ENCODE assay signal across 1 cellular context in the genomic region with DNA sequence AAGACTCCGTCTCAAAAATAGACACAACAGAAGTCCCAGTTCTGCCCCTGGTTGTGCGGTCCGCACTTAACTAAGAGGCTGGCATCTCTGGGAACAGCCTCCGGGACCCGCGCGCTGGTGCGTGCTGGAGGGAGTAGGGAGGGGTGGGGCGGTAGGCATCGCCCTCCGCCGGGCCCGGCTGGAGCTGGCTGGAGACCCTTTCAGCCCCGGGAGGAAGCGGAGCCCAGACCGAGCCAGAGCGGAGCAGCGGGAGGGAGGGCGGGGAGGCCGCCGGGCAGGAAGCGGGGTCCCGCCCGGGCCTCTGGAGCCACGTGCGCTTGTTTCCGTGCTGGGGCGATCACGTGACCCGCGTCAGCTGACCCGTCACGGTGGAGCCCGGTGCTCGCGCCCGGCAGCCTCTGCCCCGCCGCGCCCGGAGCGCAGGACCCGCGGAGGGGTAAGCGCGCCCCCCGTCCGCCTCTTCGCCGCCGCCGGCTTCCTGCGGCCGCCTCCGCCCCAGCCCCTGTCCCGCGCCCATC.
TF ChIP-seq lines count a peak whose summit lies in the region.

TSS of gene WDR81 (plus strand) at position 354 of the 518 bp plus-strand sequence. CDS start 256 bp downstream, outside the sequence.

TF ChIP-seq in HepG2, 621 proteins besides CTCF, POLR2A, EP300 and RAD21 (continued from another document and continues in another):
- TF ChIP-seq, protein P1, sequence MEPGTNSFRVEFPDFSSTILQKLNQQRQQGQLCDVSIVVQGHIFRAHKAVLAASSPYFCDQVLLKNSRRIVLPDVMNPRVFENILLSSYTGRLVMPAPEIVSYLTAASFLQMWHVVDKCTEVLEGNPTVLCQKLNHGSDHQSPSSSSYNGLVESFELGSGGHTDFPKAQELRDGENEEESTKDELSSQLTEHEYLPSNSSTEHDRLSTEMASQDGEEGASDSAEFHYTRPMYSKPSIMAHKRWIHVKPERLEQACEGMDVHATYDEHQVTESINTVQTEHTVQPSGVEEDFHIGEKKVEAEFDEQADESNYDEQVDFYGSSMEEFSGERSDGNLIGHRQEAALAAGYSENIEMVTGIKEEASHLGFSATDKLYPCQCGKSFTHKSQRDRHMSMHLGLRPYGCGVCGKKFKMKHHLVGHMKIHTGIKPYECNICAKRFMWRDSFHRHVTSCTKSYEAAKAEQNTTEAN (CRISPR knock-in tag; conservative IDR thresholded peaks at IDR 0.05) = 0 out of 2 replicates have a peak, but pooled peaks have one; percentile 32
- TF ChIP-seq ZFP36L2 (CRISPR knock-in tag; IDR thresholded peaks at IDR 0.05) (0 out of 2 replicates have a peak, but pooled peaks have one; percentile 37), ARNT2 (CRISPR knock-in tag; IDR thresholded peaks at IDR 0.05; ENCODE audit: low read depth) (peak; percentile 79), ZNF224 (CRISPR knock-in tag; IDR thresholded peaks at IDR 0.05) (no peak), ESRRA (CRISPR knock-in tag; IDR thresholded peaks at IDR 0.05; ENCODE audit: low read depth) (no peak; the same call in 1 of the 2 replicates), SRY (CRISPR knock-in tag; IDR thresholded peaks at IDR 0.05) (peak; percentile 40; the same call in 1 of the 2 replicates), ARNTL (CRISPR knock-in tag; IDR thresholded peaks at IDR 0.05) (peak; percentile 37; the same call in 1 of the 2 replicates), AKNA (CRISPR knock-in tag; IDR thresholded peaks at IDR 0.05; ENCODE audit: borderline replicate concordance) (0 out of 2 replicates have a peak, but pooled peaks have one; percentile 32), HDAC2 (CRISPR knock-in tag; IDR thresholded peaks at IDR 0.05) (peak; percentile 53), ZNF543 (CRISPR knock-in tag; IDR thresholded peaks at IDR 0.05) (peak; percentile 63; the same call in 1 of the 2 replicates), RFXAP (CRISPR knock-in tag; IDR thresholded peaks at IDR 0.05; ENCODE audit: borderline replicate concordance) (peak; percentile 33; the same call in 1 of the 2 replicates), HOXA5 (CRISPR knock-in tag; IDR thresholded peaks at IDR 0.05) (peak; percentile 63; the same call in 1 of the 2 replicates), HNRNPLL (IDR thresholded peaks at IDR 0.05; ENCODE audit: low read depth, low read length, poor library complexity, severe bottlenecking) (peak; percentile 46), KLF6 (CRISPR knock-in tag; IDR thresholded peaks at IDR 0.05) (peak; percentile 73; the same call in 1 of the 2 replicates), ZNF891 (CRISPR knock-in tag; IDR thresholded peaks at IDR 0.05) (peak; percentile 61; the same call in 1 of the 2 replicates), REST (IDR thresholded peaks at IDR 0.05; ENCODE audit: borderline replicate concordance in 1 of 2, low read depth in 1 of 2, low read length in 2 of 2) (peak in 1 of 2 experiments; percentile 34; a peak in 1 of 4 replicates), ASH2L (IDR thresholded peaks at IDR 0.05; ENCODE audit: insufficient read length, low read depth, low read length) (peak; percentile 63), BCL6 (CRISPR knock-in tag; IDR thresholded peaks at IDR 0.05) (peak; percentile 34; the same call in 1 of the 2 replicates), NFKB2 (CRISPR knock-in tag; IDR thresholded peaks at IDR 0.05; ENCODE audit: borderline replicate concordance) (peak; percentile 78; the same call in 1 of the 2 replicates), ZSCAN9 (CRISPR knock-in tag; IDR thresholded peaks at IDR 0.05; ENCODE audit: borderline replicate concordance) (peak; percentile 50; the same call in 1 of the 2 replicates), ZNF639 (CRISPR knock-in tag; conservative IDR thresholded peaks at IDR 0.05) (peak; percentile 72; the same call in 1 of the 2 replicates), TBX3 (IDR thresholded peaks at IDR 0.05; ENCODE audit: borderline replicate concordance) (no peak)
- TF ChIP-seq, protein P2, sequence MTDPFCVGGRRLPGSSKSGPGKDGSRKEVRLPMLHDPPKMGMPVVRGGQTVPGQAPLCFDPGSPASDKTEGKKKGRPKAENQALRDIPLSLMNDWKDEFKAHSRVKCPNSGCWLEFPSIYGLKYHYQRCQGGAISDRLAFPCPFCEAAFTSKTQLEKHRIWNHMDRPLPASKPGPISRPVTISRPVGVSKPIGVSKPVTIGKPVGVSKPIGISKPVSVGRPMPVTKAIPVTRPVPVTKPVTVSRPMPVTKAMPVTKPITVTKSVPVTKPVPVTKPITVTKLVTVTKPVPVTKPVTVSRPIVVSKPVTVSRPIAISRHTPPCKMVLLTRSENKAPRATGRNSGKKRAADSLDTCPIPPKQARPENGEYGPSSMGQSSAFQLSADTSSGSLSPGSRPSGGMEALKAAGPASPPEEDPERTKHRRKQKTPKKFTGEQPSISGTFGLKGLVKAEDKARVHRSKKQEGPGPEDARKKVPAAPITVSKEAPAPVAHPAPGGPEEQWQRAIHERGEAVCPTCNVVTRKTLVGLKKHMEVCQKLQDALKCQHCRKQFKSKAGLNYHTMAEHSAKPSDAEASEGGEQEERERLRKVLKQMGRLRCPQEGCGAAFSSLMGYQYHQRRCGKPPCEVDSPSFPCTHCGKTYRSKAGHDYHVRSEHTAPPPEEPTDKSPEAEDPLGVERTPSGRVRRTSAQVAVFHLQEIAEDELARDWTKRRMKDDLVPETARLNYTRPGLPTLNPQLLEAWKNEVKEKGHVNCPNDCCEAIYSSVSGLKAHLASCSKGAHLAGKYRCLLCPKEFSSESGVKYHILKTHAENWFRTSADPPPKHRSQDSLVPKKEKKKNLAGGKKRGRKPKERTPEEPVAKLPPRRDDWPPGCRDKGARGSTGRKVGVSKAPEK (CRISPR knock-in tag; IDR thresholded peaks at IDR 0.05; ENCODE audit: borderline replicate concordance) = no peak
- TF ChIP-seq, protein P3, sequence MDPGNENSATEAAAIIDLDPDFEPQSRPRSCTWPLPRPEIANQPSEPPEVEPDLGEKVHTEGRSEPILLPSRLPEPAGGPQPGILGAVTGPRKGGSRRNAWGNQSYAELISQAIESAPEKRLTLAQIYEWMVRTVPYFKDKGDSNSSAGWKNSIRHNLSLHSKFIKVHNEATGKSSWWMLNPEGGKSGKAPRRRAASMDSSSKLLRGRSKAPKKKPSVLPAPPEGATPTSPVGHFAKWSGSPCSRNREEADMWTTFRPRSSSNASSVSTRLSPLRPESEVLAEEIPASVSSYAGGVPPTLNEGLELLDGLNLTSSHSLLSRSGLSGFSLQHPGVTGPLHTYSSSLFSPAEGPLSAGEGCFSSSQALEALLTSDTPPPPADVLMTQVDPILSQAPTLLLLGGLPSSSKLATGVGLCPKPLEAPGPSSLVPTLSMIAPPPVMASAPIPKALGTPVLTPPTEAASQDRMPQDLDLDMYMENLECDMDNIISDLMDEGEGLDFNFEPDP (CRISPR knock-in tag; conservative IDR thresholded peaks at IDR 0.05) = no peak
- TF ChIP-seq, protein P4, sequence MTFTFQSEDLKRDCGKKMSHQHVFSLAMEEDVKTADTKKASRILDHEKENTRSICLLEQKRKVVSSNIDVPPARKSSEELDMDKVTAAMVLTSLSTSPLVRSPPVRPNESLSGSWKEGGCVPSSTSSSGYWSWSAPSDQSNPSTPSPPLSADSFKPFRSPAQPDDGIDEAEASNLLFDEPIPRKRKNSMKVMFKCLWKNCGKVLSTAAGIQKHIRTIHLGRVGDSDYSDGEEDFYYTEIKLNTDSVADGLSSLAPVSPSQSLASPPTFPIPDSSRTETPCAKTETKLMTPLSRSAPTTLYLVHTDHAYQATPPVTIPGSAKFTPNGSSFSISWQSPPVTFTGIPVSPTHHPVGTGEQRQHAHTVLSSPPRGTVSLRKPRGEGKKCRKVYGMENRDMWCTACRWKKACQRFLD (CRISPR knock-in tag; IDR thresholded peaks at IDR 0.05; ENCODE audit: borderline replicate concordance) = no peak
- TF ChIP-seq, protein P5, sequence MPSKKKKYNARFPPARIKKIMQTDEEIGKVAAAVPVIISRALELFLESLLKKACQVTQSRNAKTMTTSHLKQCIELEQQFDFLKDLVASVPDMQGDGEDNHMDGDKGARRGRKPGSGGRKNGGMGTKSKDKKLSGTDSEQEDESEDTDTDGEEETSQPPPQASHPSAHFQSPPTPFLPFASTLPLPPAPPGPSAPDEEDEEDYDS (CRISPR knock-in tag; IDR thresholded peaks at IDR 0.05) = 0 out of 2 replicates have a peak, but pooled peaks have one; percentile 8
- TF ChIP-seq, protein P6, sequence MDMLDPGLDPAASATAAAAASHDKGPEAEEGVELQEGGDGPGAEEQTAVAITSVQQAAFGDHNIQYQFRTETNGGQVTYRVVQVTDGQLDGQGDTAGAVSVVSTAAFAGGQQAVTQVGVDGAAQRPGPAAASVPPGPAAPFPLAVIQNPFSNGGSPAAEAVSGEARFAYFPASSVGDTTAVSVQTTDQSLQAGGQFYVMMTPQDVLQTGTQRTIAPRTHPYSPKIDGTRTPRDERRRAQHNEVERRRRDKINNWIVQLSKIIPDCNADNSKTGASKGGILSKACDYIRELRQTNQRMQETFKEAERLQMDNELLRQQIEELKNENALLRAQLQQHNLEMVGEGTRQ (IDR thresholded peaks at IDR 0.05; ENCODE audit: low read depth, low read length) = peak; percentile 99
- TF ChIP-seq, protein P6 (CRISPR knock-in tag; IDR thresholded peaks at IDR 0.05; ENCODE audit: borderline replicate concordance) = peak; percentile 88; the same call in 1 of the 2 replicates
